14 cellular contexts compared by ENCODE assay signal in the genomic region with DNA sequence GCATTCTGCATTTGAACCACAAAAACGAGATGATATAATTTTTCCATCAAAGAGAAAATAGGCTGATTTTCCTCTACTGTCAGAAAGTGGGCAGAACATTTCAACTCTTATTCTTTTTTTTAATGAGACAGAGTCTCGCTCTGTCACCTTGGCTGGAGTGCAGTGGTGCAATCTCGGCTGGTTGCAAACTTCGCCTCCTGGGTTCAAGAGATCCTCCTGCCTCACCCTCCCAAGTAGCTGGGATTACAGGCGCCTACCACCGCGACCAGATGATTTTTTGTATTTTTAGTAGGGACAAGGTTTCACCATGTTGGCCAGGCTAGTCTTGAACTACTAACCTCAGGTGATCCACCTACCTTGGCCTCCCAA. TPM values are rescaled to one million over a fixed set of nuclear protein-coding genes. Genes with fewer than 3 reads are reported as not detected.
DNase-seq lines count a peak whose midpoint lies in the region; ATAC-seq lines count a peak whose summit lies in the region.
"Had no signal": no experiment of that assay in that cellular context is flagged by ENCODE, and none has a peak within 500 bp of the region (broad histone marks: within the 10 kb centered on the region; RNA-seq: fewer than 3 reads in every experiment).

No MANE protein-coding gene starts in this region.

- H3K9me3 Mint-ChIP-seq in activated CD8-positive, alpha-beta T cell treated with anti-CD3 and anti-CD28 coated beads, Interleukin-2, amount 10 ng/mL, durations not matched to agents 7 days and 5 days (ENCODE audit: insufficient read depth), result no peaks in the 10 kb centered on the region
- H3K9me3 Mint-ChIP-seq in effector memory CD8-positive, alpha-beta T cell, result no peaks in the 10 kb centered on the region
- H3K9me3 Mint-ChIP-seq: WTC11 had no signal

- CTCF ChIA-PET in activated CD8-positive, alpha-beta T cell treated with anti-CD3 and anti-CD28 coated beads, Interleukin-2, amount 10 ng/mL, durations not matched to agents 7 days and 5 days (lab: Charles Lee), result interaction anchor here (0.9 to 5.2 kb wide), 13 partner anchors 12 to 325 kb away, joined by 3 to 35 read pairs (median 6); partner anchors contain the start of genes RBBP5 and TMCC2

- H3K36me3 Mint-ChIP-seq in activated CD8-positive, alpha-beta T cell treated with anti-CD3 and anti-CD28 coated beads, Interleukin-2, amount 10 ng/mL, durations not matched to agents 7 days and 5 days (ENCODE audit: low read depth), result peaks cover 21% of the 10 kb centered on the region
- H3K36me3 Mint-ChIP-seq in effector memory CD8-positive, alpha-beta T cell (ENCODE audit: insufficient read depth), result no peaks in the 10 kb centered on the region
- H3K36me3 Mint-ChIP-seq: WTC11 had no signal

- H3K27me3 Mint-ChIP-seq in activated CD8-positive, alpha-beta T cell treated with anti-CD3 and anti-CD28 coated beads, Interleukin-2, amount 10 ng/mL, durations not matched to agents 7 days and 5 days (ENCODE audit: low read depth), result no peaks in the 10 kb centered on the region
- H3K27me3 Mint-ChIP-seq in effector memory CD8-positive, alpha-beta T cell, result no peaks in the 10 kb centered on the region

- peak overlapping the region; percentile 71 for H3K27ac Mint-ChIP-seq in activated CD8-positive, alpha-beta T cell treated with anti-CD3 and anti-CD28 coated beads, Interleukin-2, amount 10 ng/mL, durations not matched to agents 7 days and 5 days
- H3K27ac Mint-ChIP-seq in effector memory CD8-positive, alpha-beta T cell, result peak overlapping the region; percentile 62 to 72

- H3K4me3 Mint-ChIP-seq in activated CD8-positive, alpha-beta T cell treated with anti-CD3 and anti-CD28 coated beads, Interleukin-2, amount 10 ng/mL, durations not matched to agents 7 days and 5 days, result peak overlapping the region; percentile 62
- peak overlapping the region; percentile 51 to 57 for H3K4me3 Mint-ChIP-seq in effector memory CD8-positive, alpha-beta T cell
- H3K4me3 Mint-ChIP-seq: WTC11 had no signal

- H3K4me1 Mint-ChIP-seq in activated CD8-positive, alpha-beta T cell treated with anti-CD3 and anti-CD28 coated beads, Interleukin-2, amount 10 ng/mL, durations not matched to agents 7 days and 5 days (ENCODE audit: low read depth), result peaks cover 54% of the 10 kb centered on the region
- peaks cover 31 to 56% of the 10 kb centered on the region in 2 donors for H3K4me1 Mint-ChIP-seq in effector memory CD8-positive, alpha-beta T cell (ENCODE audit: low read depth in 2 of 2)

- POLR2A ChIA-PET in activated CD8-positive, alpha-beta T cell treated with anti-CD3 and anti-CD28 coated beads, Interleukin-2, amount 10 ng/mL, durations not matched to agents 7 days and 5 days (lab: Charles Lee), result interaction anchor here (0.8 to 1.6 kb wide), 4 partner anchors 12 to 78 kb away, joined by 3 to 7 read pairs (median 4); partner anchors contain the start of genes DSTYK and RBBP5

- DNase-seq in activated CD4-positive, alpha-beta T cell treated with anti-CD3 and anti-CD28 coated beads for 48 hours, result peak; percentile 37
- no peak for DNase-seq in activated CD4-positive, alpha-beta T cell treated with anti-CD3 and anti-CD28 coated beads for 4 hours
- DNase-seq in activated CD8-positive, alpha-beta T cell treated with anti-CD3 and anti-CD28 coated beads, Interleukin-2, amount 10 ng/mL, durations not matched to agents 7 days and 5 days, result no peak
- DNase-seq in effector memory CD8-positive, alpha-beta T cell, result no peak
- DNase-seq in stimulated activated CD8-positive, alpha-beta memory T cell treated with anti-CD3 and anti-CD28 coated beads, Interleukin-15, amount 100 ng/mL, for 48 hours (ENCODE audit: low read depth in 2 of 2), result peak; percentile 21 to 26
- no peak for DNase-seq in NOMO-1 treated with DMSO at 0.1 percent for 48 hours (lab: John Stamatoyannopoulos, UW; ENCODE audit: unreplicated experiment)
- no peak for DNase-seq in EL
- DNase-seq in NK-92 treated with Interleukin-12 subunit alpha and Interleukin-12 subunit beta, amount 100 ng/mL, for 24 hours (lab: John Stamatoyannopoulos, UW), result no peak
- DNase-seq: DMS53, left lung, NCI-H187 treated with DMSO at 0.1 percent for 48 hours, stomach, upper lobe of right lung had no signal

- no peak for ATAC-seq in activated CD8-positive, alpha-beta T cell treated with anti-CD3 and anti-CD28 coated beads, Interleukin-2, amount 10 ng/mL, durations not matched to agents 7 days and 5 days
- no peak for ATAC-seq in effector memory CD8-positive, alpha-beta T cell (replicated peaks)
- ATAC-seq: left lung, upper lobe of right lung, WTC11 had no signal

RNA-seq across cellular contexts. Expression of gene DSTYK, which starts 11.6 kb away (rescaled TPM):
- 10 to 100 TPM in 1 of 2 experiments, 1 to 10 TPM in 1; 9.7 to 10.4 TPM for total RNA-seq in activated CD8-positive, alpha-beta T cell treated with anti-CD3 and anti-CD28 coated beads, Interleukin-2, amount 10 ng/mL, durations not matched to agents 7 days and 5 days

RNA-seq across cellular contexts. Expression of gene TMCC2, which starts 27.8 kb away (rescaled TPM):
- 1 to 10 TPM; 2.6 to 2.7 TPM for total RNA-seq in activated CD8-positive, alpha-beta T cell treated with anti-CD3 and anti-CD28 coated beads, Interleukin-2, amount 10 ng/mL, durations not matched to agents 7 days and 5 days

Comparison
In these comparisons a context has a peak if more than half of its experiments do, and no peak if none do; other contexts are left out.
1. DNase-seq: peak in activated CD4-positive, alpha-beta T cell treated with anti-CD3 and anti-CD28 coated beads for 48 hours (single experiment) and stimulated activated CD8-positive, alpha-beta memory T cell treated with anti-CD3 and anti-CD28 coated beads, Interleukin-15, amount 100 ng/mL, for 48 hours (2 of 2); none in activated CD4-positive, alpha-beta T cell treated with anti-CD3 and anti-CD28 coated beads for 4 hours (0 of 2), activated CD8-positive, alpha-beta T cell treated with anti-CD3 and anti-CD28 coated beads, Interleukin-2, amount 10 ng/mL, durations not matched to agents 7 days and 5 days (single experiment), effector memory CD8-positive, alpha-beta T cell (0 of 3), NOMO-1 treated with DMSO at 0.1 percent for 48 hours (single experiment), EL (single experiment) and NK-92 treated with Interleukin-12 subunit alpha and Interleukin-12 subunit beta, amount 100 ng/mL, for 24 hours (single experiment).